In genomic region chr16:82630688-82631087, GRCh38 we compare ENCODE assay signal across 15 cellular contexts. TPM values are rescaled to one million over a fixed set of nuclear protein-coding genes. Genes with fewer than 3 reads are reported as not detected.
A peak's percentile ranks its signal among the peaks of the same experiment; 100 is the strongest.
DNase-seq lines count a peak whose midpoint lies in the region; ATAC-seq and TF ChIP-seq lines count a peak whose summit lies in the region.
"Had no signal": no experiment of that assay in that cellular context is flagged by ENCODE, and none has a peak within 500 bp of the region (broad histone marks: within the 10 kb centered on the region; RNA-seq: fewer than 3 reads in every experiment).

No MANE protein-coding gene starts in this region.

- H3K4me3 ChIP-seq in gastroesophageal sphincter, result no peak overlapping the region
- H3K4me3 ChIP-seq: upper lobe of left lung had no signal

- DNase-seq in AG09319 (ENCODE audit: extremely low read depth, low read depth) (no peak), HT1080 (ENCODE audit: low read depth) (peak; percentile 75), astrocyte of the hippocampus (ENCODE audit: low read depth, low spot score) (peak; percentile 35), left kidney (ENCODE audit: low read depth, low spot score) (peak; percentile 29), COLO829 (ENCODE audit: low spot score) (no peak), left colon (no peak), NCI-H128 (lab: John Stamatoyannopoulos, UW; ENCODE audit: unreplicated experiment) (no peak)
- DNase-seq: activated B cell treated with CpG ODN at 0.5 μM for 24 hours; activated naive CD4-positive, alpha-beta T cell treated with anti-CD3 and anti-CD28 coated beads, Interleukin-2, amount 10 ng/mL, durations not matched to agents 7 days and 5 days; DMS79; foreskin melanocyte; naive B cell; stimulated activated CD4-positive, alpha-beta T cell treated with anti-CD3 and anti-CD28 coated beads, Interleukin-4, amount 100 ng/mL, for 4 hours; upper lobe of left lung had no signal

- 43 to 60% methylated on average over 2 to 3 of the region's 3 CpGs for WGBS in gastroesophageal sphincter (ENCODE audit: low coverage in 1 of 2), 2 donors

- intact Hi-C loops in left colon (cut with DNase I, micrococcal nuclease), result no loop called here

- H3K4me1 ChIP-seq in gastroesophageal sphincter, result peaks cover 0 to 24% (median 6%) of the 10 kb centered on the region in 3 donors

- no peaks in the 10 kb centered on the region for H3K36me3 ChIP-seq in gastroesophageal sphincter
- H3K36me3 ChIP-seq: upper lobe of left lung had no signal

- peaks cover 73% of the 10 kb centered on the region for H3K27me3 ChIP-seq in gastroesophageal sphincter

- no peak for TF ChIP-seq EP300 in gastroesophageal sphincter (IDR thresholded peaks at IDR 0.05)

- peak; percentile 45 for TF ChIP-seq CTCF in AG09319 (IDR thresholded peaks at IDR 0.05; ENCODE audit: low read depth, low read length)
- peak in 1 of 4 experiments; percentile 23 for TF ChIP-seq CTCF in gastroesophageal sphincter (IDR thresholded peaks at IDR 0.05)

- ATAC-seq in gastroesophageal sphincter, result no peak
- ATAC-seq in left colon, result no peak

- no peak for TF ChIP-seq POLR2A in gastroesophageal sphincter (IDR thresholded peaks at IDR 0.05)

- H3K27ac ChIP-seq in gastroesophageal sphincter, result no peak overlapping the region
- H3K27ac ChIP-seq: upper lobe of left lung had no signal

- H3K9me3 ChIP-seq in gastroesophageal sphincter, result no peaks in the 10 kb centered on the region
- H3K9me3 ChIP-seq: upper lobe of left lung had no signal

RNA-seq across cellular contexts. Expression of gene CDH13, which starts 3.9 kb away (rescaled TPM):
- total RNA-seq in HT1080 (2014; rRNA removed; shearing (Covaris generic)), result 50.8 and 66.0 TPM in 2 replicates
- 55.7 and 76.6 TPM in 2 replicates for polyA plus RNA-seq in HT1080 (2015; cell fraction: cytosol; rRNA removed)
- 117 and 148 TPM in 2 replicates for polyA plus RNA-seq in HT1080 (2015; cell fraction: nucleus; rRNA removed)
- 10 to 100 TPM in 2 of 4 donors, 1 to 10 TPM in 2; 4.2 to 22.3 (median 11.4) TPM for total RNA-seq in gastroesophageal sphincter
- 1 to 10 TPM; 4.1 to 7.1 TPM for total RNA-seq in left colon
- total RNA-seq: activated B cell treated with CpG ODN at 0.5 μM for 24 hours had no signal

Comparison
In these comparisons a context has a peak if more than half of its experiments do, and no peak if none do; other contexts are left out.
1. DNase-seq: peak in HT1080 (single experiment), astrocyte of the hippocampus (single experiment) and left kidney (single experiment); none in AG09319 (single experiment), COLO829 (single experiment), left colon (0 of 2) and NCI-H128 (single experiment).